In the genomic region with DNA sequence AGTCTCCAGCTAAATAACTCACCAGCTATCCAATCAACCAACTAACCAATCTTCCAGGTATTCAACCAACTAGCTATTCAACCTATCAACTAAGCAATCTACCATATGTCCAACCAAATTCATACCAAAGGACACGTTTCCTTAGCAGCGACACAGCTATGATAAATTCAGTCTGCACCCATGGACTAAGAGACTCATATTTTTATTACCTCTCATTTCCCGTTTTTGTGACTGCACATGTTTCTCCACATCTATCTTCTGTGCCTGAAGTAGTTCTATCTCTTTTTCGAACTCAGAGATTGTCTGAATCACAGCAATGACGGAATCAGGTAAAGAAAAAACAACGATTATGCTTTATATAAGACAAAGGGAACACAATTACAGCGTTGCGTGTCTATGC, we compare ENCODE assay signal across 25 cellular contexts. TPM values are rescaled to one million over a fixed set of nuclear protein-coding genes. Genes with fewer than 3 reads are reported as not detected.
A peak's percentile ranks its signal among the peaks of the same experiment; 100 is the strongest.
DNase-seq lines count a peak whose midpoint lies in the region; ATAC-seq and TF ChIP-seq lines count a peak whose summit lies in the region.
"Had no signal": no experiment of that assay in that cellular context is flagged by ENCODE, and none has a peak within 500 bp of the region (broad histone marks: within the 10 kb centered on the region; RNA-seq: fewer than 3 reads in every experiment).

No MANE protein-coding gene starts in this region.

- peak overlapping the region; percentile 94 for H3K4me2 ChIP-seq in OCI-LY7 (ENCODE audit: low read length)
- H3K4me2 ChIP-seq: A549 had no signal

- POLR2A ChIA-PET in OCI-LY7 (lab: Charles Lee), result interaction anchor here (0.7 to 8.4 kb wide), 16 partner anchors 8 to 458 kb away, joined by 3 to 167 read pairs (median 4); partner anchors contain the start of gene ATOSA

- H3K4me3 Mint-ChIP-seq in IgD-negative memory B cell, result peak overlapping the region in 3 of 4 donors; percentile 14 to 80 (median 45)
- peak overlapping the region; percentile 72 for H3K4me3 Mint-ChIP-seq in memory B cell
- H3K4me3 Mint-ChIP-seq: H9, HFFc6 had no signal

- peak overlapping the region; percentile 97 for H3K27ac ChIP-seq in OCI-LY7 (ENCODE audit: low read depth, low read length, poor library complexity, severe bottlenecking)
- H3K27ac ChIP-seq: A549, GM23248, HL-60, SJSA1 had no signal

- H3K4me1 ChIP-seq in OCI-LY7 (ENCODE audit: insufficient read depth, low read length, poor library complexity, severe bottlenecking), result peaks cover 75% of the 10 kb centered on the region

- H3K9me3 ChIP-seq in OCI-LY7 (ENCODE audit: low read length), result no peaks in the 10 kb centered on the region
- H3K9me3 ChIP-seq: A549, SJSA1 had no signal

- TF ChIP-seq CTCF in OCI-LY7 (conservative IDR thresholded peaks at IDR 0.05; ENCODE audit: low read length), result no peak

- H3K9me3 Mint-ChIP-seq in IgD-negative memory B cell (no peaks in the 10 kb centered on the region), memory B cell (no peaks in the 10 kb centered on the region)
- H3K9me3 Mint-ChIP-seq: CD4-positive, CD25-positive, alpha-beta regulatory T cell; H9; HFFc6 had no signal

- intact Hi-C loops in OCI-LY7 (cut with micrococcal nuclease; ENCODE audit: unreplicated experiment), result no loop called here

- DNase-seq in NOMO-1 (lab: John Stamatoyannopoulos, UW; ENCODE audit: unreplicated experiment in 2 of 2), result peak; percentile 25 to 86
- DNase-seq in OCI-LY7 (ENCODE audit: low spot score), result peak; percentile 59
- no peak for DNase-seq in memory B cell (ENCODE audit: low spot score in 2 of 2)
- DNase-seq in retina, result no peak
- DNase-seq: CD4-positive, CD25-positive, alpha-beta regulatory T cell; DMS79; GM23248; H9; HFFc6; KBM-7; NCI-H1436; NCI-H187 treated with DMSO at 0.1 percent for 48 hours; NCI-H226; NCI-H524; NCI-H774; NK-92 treated with Interleukin-12 subunit alpha and Interleukin-12 subunit beta, amount 100 ng/mL, for 24 hours had no signal

- H3K9me2 ChIP-seq in OCI-LY7 (ENCODE audit: insufficient read depth, low read length), result no peaks in the 10 kb centered on the region

- ATAC-seq in memory B cell (ENCODE audit: low read depth), result no peak
- ATAC-seq in HG02938 (IDR thresholded peaks at IDR 0.05; ENCODE audit: unreplicated experiment), result no peak
- no peak for ATAC-seq in HG02870 (IDR thresholded peaks at IDR 0.05; ENCODE audit: unreplicated experiment)
- ATAC-seq in HG03097 (IDR thresholded peaks at IDR 0.05; ENCODE audit: low FRiP score, unreplicated experiment), result no peak
- ATAC-seq: A549, HepG2, Panc1 had no signal

- no peaks in the 10 kb centered on the region for H3K27me3 Mint-ChIP-seq in IgD-negative memory B cell
- no peaks in the 10 kb centered on the region for H3K27me3 Mint-ChIP-seq in memory B cell
- H3K27me3 Mint-ChIP-seq: CD4-positive, CD25-positive, alpha-beta regulatory T cell had no signal

- no peak overlapping the region; the same call in 1 of the 2 replicates for H2AFZ ChIP-seq in OCI-LY7 (ENCODE audit: low read length)
- H2AFZ ChIP-seq: GM23248 had no signal

- H3K27ac Mint-ChIP-seq in IgD-negative memory B cell, result peak overlapping the region; percentile 43 to 95 (median 91)
- H3K27ac Mint-ChIP-seq in memory B cell, result peak overlapping the region; percentile 96
- H3K27ac Mint-ChIP-seq: H9, HFFc6 had no signal

- H3K4me3 ChIP-seq in OCI-LY7 (ENCODE audit: low read depth, low read length, poor library complexity, severe bottlenecking), result peak overlapping the region; percentile 79
- H3K4me3 ChIP-seq: A549, GM23248, SJSA1 had no signal

- H3K79me2 ChIP-seq in OCI-LY7 (ENCODE audit: insufficient read depth, low read depth, low read length), result peaks cover 63% of the 10 kb centered on the region

- CTCF ChIA-PET in OCI-LY7 (lab: Charles Lee; ENCODE audit: unreplicated experiment), result interaction anchor here (0.8 kb wide), 1 partner anchor 8 kb away, joined by 5 read pairs; no protein-coding TSS in a partner anchor

- H3K4me1 Mint-ChIP-seq in IgD-negative memory B cell (peaks cover 43 to 52% (median 50%) of the 10 kb centered on the region in 3 donors), memory B cell (peaks cover 41% of the 10 kb centered on the region)
- H3K4me1 Mint-ChIP-seq: H9 had no signal

- H3K36me3 Mint-ChIP-seq in IgD-negative memory B cell (peaks cover 8% of the 10 kb centered on the region), memory B cell (peaks cover 7% of the 10 kb centered on the region)

- H4K20me1 ChIP-seq in OCI-LY7 (ENCODE audit: insufficient read depth, low read length), result no peaks in the 10 kb centered on the region

- BruUV-seq in OCI-LY7 (replicated peaks; lab: Mats Ljungman, UMichigan), result no TSS peak

- peaks cover 47% of the 10 kb centered on the region for H3K36me3 ChIP-seq in OCI-LY7 (ENCODE audit: insufficient read depth, low read length)
- H3K36me3 ChIP-seq: SJSA1 had no signal

RNA-seq across cellular contexts. Expression of gene GNB5, which starts 34.0 kb away (rescaled TPM):
- polyA plus RNA-seq in IgD-negative memory B cell, result 83.2 TPM
- 53.9 and 56.3 TPM in 2 replicates for total RNA-seq in OCI-LY7 (2014; rRNA removed; shearing (Covaris generic))
- total RNA-seq in OCI-LY7 (2022), result 49.0 and 60.3 TPM in 2 replicates

Comparison
In these comparisons a context has a peak if more than half of its experiments do, and no peak if none do; other contexts are left out.
1. DNase-seq: peak in NOMO-1 (2 of 2) and OCI-LY7 (single experiment); none in memory B cell (0 of 2) and retina (single experiment).